9 cellular contexts compared by ENCODE assay signal in the genomic region with DNA sequence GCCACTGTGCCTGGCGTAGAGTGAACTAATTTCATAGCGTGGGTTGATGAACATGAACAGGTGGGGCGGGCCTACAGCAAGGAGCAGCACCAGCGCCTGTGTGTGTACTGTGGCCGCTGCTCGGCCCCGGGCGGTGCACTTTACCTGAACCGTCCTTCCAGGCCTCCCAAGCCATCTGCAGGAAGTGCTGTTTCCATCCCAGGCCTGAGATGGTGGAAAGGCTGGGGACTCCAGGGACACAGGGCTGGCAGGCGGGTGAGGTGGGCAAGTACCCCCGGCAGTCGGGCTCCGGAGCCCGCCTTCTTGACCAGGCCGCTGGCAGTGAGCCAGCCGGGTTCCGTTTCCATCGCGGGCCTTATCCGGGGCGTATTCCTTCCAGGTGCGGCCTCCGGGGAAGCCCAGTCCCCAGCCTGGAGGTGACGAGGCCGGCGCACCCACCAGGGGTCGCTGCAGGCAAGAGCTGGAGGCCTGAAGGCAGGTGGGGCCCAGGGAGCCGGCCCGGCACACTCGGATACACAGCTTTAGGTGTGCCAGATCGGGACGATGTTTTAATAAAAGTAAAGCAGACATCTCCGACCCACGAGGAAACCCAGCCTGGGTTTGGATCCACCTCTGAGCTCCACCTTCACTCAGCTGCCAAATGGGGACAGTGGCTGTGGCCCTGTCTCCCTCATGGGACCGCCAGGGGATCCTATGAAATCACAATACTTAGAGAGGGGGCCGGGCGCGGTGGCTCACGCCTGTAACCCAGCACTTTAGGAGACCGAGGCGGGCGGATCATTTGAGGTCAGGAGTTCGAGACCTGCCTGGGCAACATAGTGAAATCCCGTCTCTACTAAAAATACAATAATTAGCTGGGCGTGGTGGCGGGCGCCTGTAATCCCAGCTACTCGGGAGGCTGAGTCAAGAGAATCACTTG. TPM values are rescaled to one million over a fixed set of nuclear protein-coding genes. Genes with fewer than 3 reads are reported as not detected.
DNase-seq lines count a peak whose midpoint lies in the region; ATAC-seq and TF ChIP-seq lines count a peak whose summit lies in the region.
"Had no signal": no experiment of that assay in that cellular context is flagged by ENCODE, and none has a peak within 500 bp of the region (broad histone marks: within the 10 kb centered on the region; RNA-seq: fewer than 3 reads in every experiment).

No MANE protein-coding gene starts in this region.

- H3K36me3 Mint-ChIP-seq in progenitor cell of endocrine pancreas (ENCODE audit: insufficient read depth), result no peaks in the 10 kb centered on the region

- H3K4me1 Mint-ChIP-seq in progenitor cell of endocrine pancreas (ENCODE audit: low read depth), result no peaks in the 10 kb centered on the region

- no peak overlapping the region for H3K27ac Mint-ChIP-seq in progenitor cell of endocrine pancreas
- H3K27ac Mint-ChIP-seq: stimulated activated naive CD8-positive, alpha-beta T cell treated with anti-CD3 and anti-CD28 coated beads, Interleukin-15, Interleukin-2, amounts not matched to agents 100 ng/mL and 50 ng/mL, for 24 hours had no signal

- H3K4me3 ChIP-seq in AG09309 (ENCODE audit: control insufficient read depth, low read depth, low read length), result no peak overlapping the region

- H3K27me3 Mint-ChIP-seq in progenitor cell of endocrine pancreas, result peaks cover 47% of the 10 kb centered on the region

- DNase-seq in AG09309 (ENCODE audit: low read depth) (no peak), OCI-M1 (lab: John Stamatoyannopoulos, UW) (peak; percentile 78), activated T-helper 1 cell treated with Interleukin-2 at 50 U/mL for 16 hours (ENCODE audit: low read depth) (peak; percentile 53), germinal center (ENCODE audit: low spot score) (peak; percentile 77), progenitor cell of endocrine pancreas (ENCODE audit: low spot score, unreplicated experiment) (peak; percentile 90), KG1 (lab: John Stamatoyannopoulos, UW) (no peak)

- peaks cover 4% of the 10 kb centered on the region for H3K9me3 Mint-ChIP-seq in progenitor cell of endocrine pancreas (ENCODE audit: low read depth)

- TF ChIP-seq CTCF in AG09309 (IDR thresholded peaks at IDR 0.05; ENCODE audit: control insufficient read depth, insufficient read depth, low read depth, low read length, missing control alignments), result peak; percentile 92
- TF ChIP-seq CTCF in progenitor cell of endocrine pancreas (IDR thresholded peaks at IDR 0.05; ENCODE audit: unreplicated experiment), result peak; percentile 89

- no peak overlapping the region for H3K4me3 Mint-ChIP-seq in progenitor cell of endocrine pancreas (ENCODE audit: low read depth)
- H3K4me3 Mint-ChIP-seq: stimulated activated naive CD8-positive, alpha-beta T cell treated with anti-CD3 and anti-CD28 coated beads, Interleukin-15, Interleukin-2, amounts not matched to agents 100 ng/mL and 50 ng/mL, for 24 hours had no signal

- ATAC-seq in GM19025 (IDR thresholded peaks at IDR 0.05; ENCODE audit: low read depth, unreplicated experiment) (peak; percentile 81), HG03439 (IDR thresholded peaks at IDR 0.05; ENCODE audit: unreplicated experiment) (peak; percentile 61)

RNA-seq across cellular contexts. Expression of a gene that starts 22.7 kb away (rescaled TPM):
- 248 and 249 TPM in 2 replicates for total RNA-seq in progenitor cell of endocrine pancreas

Comparison
In these comparisons a context has a peak if more than half of its experiments do, and no peak if none do; other contexts are left out.
1. DNase-seq: peak in OCI-M1 (single experiment), activated T-helper 1 cell treated with Interleukin-2 at 50 U/mL for 16 hours (single experiment), germinal center (single experiment) and progenitor cell of endocrine pancreas (single experiment); none in AG09309 (single experiment) and KG1 (single experiment).